In the genomic region with DNA sequence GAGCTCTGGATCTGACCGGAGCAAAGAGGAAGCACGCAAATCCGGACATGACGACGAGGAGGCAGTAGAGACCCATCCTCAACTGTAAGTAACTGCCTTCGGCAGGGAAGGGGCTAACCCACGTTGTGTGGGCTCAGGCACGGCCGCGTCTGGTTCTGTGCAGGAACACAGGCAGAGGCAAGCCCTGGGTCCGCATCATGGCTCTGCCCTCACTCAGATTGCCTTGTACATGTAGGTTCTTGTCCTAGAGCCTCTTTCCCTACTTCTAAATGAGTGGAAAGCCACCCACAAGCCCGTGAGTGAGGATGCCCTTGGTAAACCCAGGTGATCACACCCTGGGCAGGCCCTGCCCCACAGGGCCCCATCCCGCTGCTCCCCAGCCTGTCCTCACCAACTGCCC, we compare ENCODE assay signal across 16 cellular contexts. TPM values are rescaled to one million over a fixed set of nuclear protein-coding genes. Genes with fewer than 3 reads are reported as not detected.
DNase-seq lines count a peak whose midpoint lies in the region; ATAC-seq, FAIRE-seq and TF ChIP-seq lines count a peak whose summit lies in the region.
"Had no signal": no experiment of that assay in that cellular context is flagged by ENCODE, and none has a peak within 500 bp of the region (broad histone marks: within the 10 kb centered on the region; RNA-seq: fewer than 3 reads in every experiment).

No MANE protein-coding gene starts in this region.

- no peak overlapping the region for H3K14ac ChIP-seq in IMR-90 (replicated peaks; ENCODE audit: low read depth, low read length)

- H4K20me1 ChIP-seq in IMR-90 (ENCODE audit: insufficient read depth, low read length), result no peaks in the 10 kb centered on the region
- H4K20me1 ChIP-seq in K562 (replicated peaks; ENCODE audit: control insufficient read depth, insufficient read depth, low read length), result no peaks in the 10 kb centered on the region

- CTCF ChIA-PET in IMR-90 (lab: Yijun Ruan, JAX) (no interaction called here), K562 (lab: Yijun Ruan, JAX; ENCODE audit: low intra/inter-chr PET ratio) (no interaction called here)

- intact Hi-C loops in IMR-90 (cut with micrococcal nuclease), result no loop called here
- intact Hi-C loops in K562 (cut with micrococcal nuclease), result no loop called here

- DNase-seq in IMR-90, result no peak
- DNase-seq in K562 (ENCODE audit: extremely low read depth in 1 of 4, low spot score in 3 of 4), result no peak
- DNase-seq: DMS 273 treated with DMSO at 0.1 percent for 48 hours; H9; NCI-H187 treated with DMSO at 0.1 percent for 48 hours; NCI-H446; NK-92 treated with Interleukin-12 subunit alpha and Interleukin-12 subunit beta, amount 100 ng/mL, for 24 hours; RPMI8226 had no signal

- TF ChIP-seq EP300 in K562 (IDR thresholded peaks at IDR 0.05; ENCODE audit: low read length), result no peak

- H3K4me1 ChIP-seq in IMR-90 (ENCODE audit: control insufficient read depth, insufficient read depth, low read length), result no peaks in the 10 kb centered on the region
- H3K4me1 ChIP-seq in K562 (replicated peaks in 1 of 2; ENCODE audit: control insufficient read depth in 2 of 2, insufficient read depth in 2 of 2, low read length in 2 of 2), result peaks cover under 1 to 14% of the 10 kb centered on the region in 2 experiments; a peak in 3 of 5 replicates
- H3K4me1 ChIP-seq in neutrophil (ENCODE audit: control insufficient read depth in 1 of 2, insufficient read depth in 1 of 2, low read depth in 1 of 2, low read length in 1 of 2), result no peaks in the 10 kb centered on the region
- H3K4me1 ChIP-seq: SJSA1 had no signal

- H3K4me2 ChIP-seq in IMR-90 (ENCODE audit: low read depth, low read length), result no peak overlapping the region
- H3K4me2 ChIP-seq in K562 (ENCODE audit: insufficient read depth, low read length), result no peak overlapping the region

- H3K9ac ChIP-seq in IMR-90 (ENCODE audit: low read depth, low read length) (no peak overlapping the region), K562 (ENCODE audit: insufficient read depth in 1 of 2, low read depth in 2 of 2, low read length in 2 of 2) (peak overlapping the region in 1 of 2 experiments; percentile 65; a peak in 1 of 4 replicates)

- TF ChIP-seq POLR2A in IMR-90 (IDR thresholded peaks at IDR 0.05; ENCODE audit: low read depth, low read length) (no peak), K562 (conservative IDR thresholded peaks at IDR 0.05) (no peak)

- H3K23ac ChIP-seq in IMR-90 (ENCODE audit: low read depth, low read length), result no peak overlapping the region

- H3K9me1 ChIP-seq in IMR-90 (ENCODE audit: insufficient read depth, low read length) (no peaks in the 10 kb centered on the region), K562 (ENCODE audit: control insufficient read depth, insufficient read depth, low read length) (no peaks in the 10 kb centered on the region)

- H2BK15ac ChIP-seq in IMR-90 (ENCODE audit: low read depth, low read length), result no peak overlapping the region

- H3K27me3 ChIP-seq in IMR-90 (ENCODE audit: control insufficient read depth, insufficient read depth, low read length) (no peaks in the 10 kb centered on the region), K562 (ENCODE audit: control insufficient read depth in 2 of 2, insufficient read depth in 2 of 2, low read length in 2 of 2) (no peaks in the 10 kb centered on the region), neutrophil (no peaks in the 10 kb centered on the region)
- H3K27me3 ChIP-seq: SJSA1 had no signal

- no peak for ATAC-seq in IMR-90 (ENCODE audit: low read depth)
- no peak for ATAC-seq in K562
- ATAC-seq in esophagus mucosa, result peak; percentile 70
- ATAC-seq in HG02870 (IDR thresholded peaks at IDR 0.05; ENCODE audit: unreplicated experiment), result no peak
- ATAC-seq in GM19035 (IDR thresholded peaks at IDR 0.05; ENCODE audit: unreplicated experiment), result no peak
- ATAC-seq in HG02623 (IDR thresholded peaks at IDR 0.05; ENCODE audit: unreplicated experiment), result no peak

- H3K4me3 ChIP-seq in IMR-90 (ENCODE audit: insufficient read depth, low read depth, low read length) (no peak overlapping the region), K562 (no peak overlapping the region), neutrophil (ENCODE audit: low read depth in 1 of 2, low read length in 1 of 2) (no peak overlapping the region)
- H3K4me3 ChIP-seq: SJSA1 had no signal

- dilution Hi-C loops in IMR-90 (cut with HindIII; ENCODE audit: low sequenced_read_pairs, unreplicated experiment), result no loop called here

- POLR2A ChIA-PET in IMR-90 (lab: Charles Lee; ENCODE audit: unreplicated experiment) (no interaction called here), K562 (lab: Yijun Ruan, JAX) (interaction anchor here (0.8 to 5.3 kb wide), 6 partner anchors 9 to 81 kb away, joined by 3 to 70 read pairs (median 4); a partner anchor contains a TSS)

- H3K36me3 ChIP-seq in IMR-90 (ENCODE audit: control insufficient read depth, insufficient read depth, low read length), result peaks cover 51% of the 10 kb centered on the region
- peaks cover 68% of the 10 kb centered on the region; the same call in 2 of the 3 replicates for H3K36me3 ChIP-seq in K562 (ENCODE audit: control insufficient read depth, insufficient read depth, low read length)
- peaks cover 52% of the 10 kb centered on the region for H3K36me3 ChIP-seq in neutrophil

- H2AK5ac ChIP-seq in IMR-90 (ENCODE audit: low read depth, low read length), result no peak overlapping the region

- H4K91ac ChIP-seq in IMR-90 (ENCODE audit: insufficient read depth, low read depth, low read length), result no peak overlapping the region

- no peak overlapping the region for H2BK5ac ChIP-seq in IMR-90 (ENCODE audit: low read depth, low read length, poor library complexity, severe bottlenecking)

- H3K79me1 ChIP-seq in IMR-90 (ENCODE audit: low read depth in 1 of 2, low read length in 2 of 2), result peaks cover 6 to 36% of the 10 kb centered on the region in 2 experiments

- H2AK9ac ChIP-seq in IMR-90 (replicated peaks; ENCODE audit: low read depth, low read length, poor library complexity), result peak overlapping the region; percentile 13

- no peak overlapping the region for H3K18ac ChIP-seq in IMR-90 (ENCODE audit: low read depth, low read length)

- H2AFZ ChIP-seq in IMR-90 (replicated peaks; ENCODE audit: low read length, poor library complexity) (no peak overlapping the region), K562 (ENCODE audit: low read depth, low read length) (no peak overlapping the region)

- no peak overlapping the region; the same call in 1 of the 2 replicates for H3K4ac ChIP-seq in IMR-90 (ENCODE audit: low read depth, low read length)

- H4K8ac ChIP-seq in IMR-90 (ENCODE audit: low read depth in 2 of 2, low read length in 2 of 2), result no peak overlapping the region

- no peak overlapping the region for H2BK20ac ChIP-seq in IMR-90 (ENCODE audit: low read depth, low read length)

- no peaks in the 10 kb centered on the region for H3K79me2 ChIP-seq in K562 (ENCODE audit: control insufficient read depth, insufficient read depth, low read length)

- TF ChIP-seq CTCF in IMR-90 (conservative IDR thresholded peaks at IDR 0.05; ENCODE audit: low read depth, low read length), result no peak
- TF ChIP-seq CTCF in K562 (IDR thresholded peaks at IDR 0.05 in 2 of 3, conservative IDR thresholded peaks at IDR 0.05 in 1 of 3; ENCODE audit: insufficient read depth in 2 of 3, low read depth in 1 of 3, low read length in 3 of 3), result no peak
- TF ChIP-seq CTCF in neutrophil (IDR thresholded peaks at IDR 0.05), result no peak

- no peak for TF ChIP-seq RAD21 in IMR-90 (IDR thresholded peaks at IDR 0.05; ENCODE audit: low read length)
- TF ChIP-seq RAD21 in K562 (CRISPR knock-in tag; conservative IDR thresholded peaks at IDR 0.05 in 1 of 2, IDR thresholded peaks at IDR 0.05 in 1 of 2), result no peak

- no peaks in the 10 kb centered on the region for H3K9me3 ChIP-seq in IMR-90 (ENCODE audit: control insufficient read depth, insufficient read depth, low read length)
- H3K9me3 ChIP-seq in K562 (replicated peaks; ENCODE audit: control insufficient read depth, insufficient read depth, low read depth, low read length), result 0 out of 2 replicates have a peak, but pooled peaks cover 1% of the 10 kb centered on the region
- H3K9me3 ChIP-seq in neutrophil, result peaks cover 4% of the 10 kb centered on the region
- H3K9me3 ChIP-seq: SJSA1 had no signal

- no peak overlapping the region for H2BK120ac ChIP-seq in IMR-90 (ENCODE audit: low read depth, low read length)

- BruUV-seq in IMR-90 (replicated peaks; lab: Mats Ljungman, UMichigan) (no TSS peak), K562 (replicated peaks; lab: Mats Ljungman, UMichigan) (no TSS peak)

- H3K56ac ChIP-seq in IMR-90 (ENCODE audit: extremely low read depth, insufficient read depth, low read length), result no peak overlapping the region

- in situ Hi-C loops in IMR-90 (cut with MboI; ENCODE audit: low sequenced_read_pairs) (no loop called here), K562 (cut with MboI) (no loop called here)

- H3K27ac ChIP-seq in IMR-90 (ENCODE audit: insufficient read depth, low read length) (no peak overlapping the region), K562 (ENCODE audit: extremely low read depth, low read depth, low read length) (no peak overlapping the region), neutrophil (peak overlapping the region; percentile 43)
- H3K27ac ChIP-seq: C4-2B, SJSA1 had no signal

- 95% methylated on average over 8 of the region's 13 CpGs; no CpG with 5 or more reads in 1 of the 2 experiments for WGBS in IMR-90 (ENCODE audit: extremely low coverage in 2 of 2, insufficient read length in 1 of 2), 2 experiments
- WGBS in K562 (ENCODE audit: insufficient coverage, low coverage, missing lambda C conversion rate), result 93% methylated on average over 11 of the region's 13 CpGs

- FAIRE-seq in K562 (lab: Jason Lieb, UNC), result no peak
- FAIRE-seq: GM19239 had no signal

- no peak overlapping the region for H4K5ac ChIP-seq in IMR-90 (ENCODE audit: low read depth, low read length)

RNA-seq across cellular contexts. Expression of a gene that starts 8.9 kb away (rescaled TPM):
- 4,496 and 5,401 TPM in 2 replicates for total RNA-seq in IMR-90 (2012; rRNA removed)
- polyA plus RNA-seq in IMR-90 (2012; rRNA removed), result 5,590 and 6,356 TPM in 2 replicates
- polyA plus RNA-seq in IMR-90 (2012; cell fraction: cytosol; rRNA removed), result 2,244 and 4,987 TPM in 2 replicates
- 1,556 and 2,037 TPM in 2 replicates for polyA plus RNA-seq in IMR-90 (2012; cell fraction: nucleus; rRNA removed; ENCODE audit: low replicate concordance)
- total RNA-seq in K562 (2011; cell fraction: chromatin; rRNA removed; ENCODE audit: low replicate concordance), result 1,112 and 2,318 TPM in 2 replicates
- 2,659 and 3,037 TPM in 2 replicates for total RNA-seq in K562 (2011; cell fraction: nucleolus; rRNA removed)
- 2,953 and 5,147 TPM in 2 replicates for total RNA-seq in K562 (2011; cell fraction: nucleoplasm; rRNA removed)
- total RNA-seq in K562 (2014; rRNA removed), result 4,900 and 6,436 TPM in 2 replicates
- total RNA-seq in K562 (2014; rRNA removed; fragmentation: Illumina TruSeq; extraction: Trizol), result 3,191 and 3,833 TPM in 2 replicates
- total RNA-seq in K562 (2015; rRNA removed; fragmentation: Illumina TruSeq; extraction: Trizol), result 3,802 and 3,820 TPM in 2 replicates
- total RNA-seq in K562 (2021), result 3,845 and 4,075 TPM in 2 replicates
- polyA plus RNA-seq in K562 (2011; rRNA removed), result 7,931 and 10,886 TPM in 2 replicates
- polyA plus RNA-seq in K562 (2011; cell fraction: cytosol; rRNA removed), result 11,423 and 15,718 TPM in 2 replicates
- 3,653 and 4,979 TPM in 2 replicates for polyA plus RNA-seq in K562 (2011; cell fraction: nucleus; rRNA removed)
- polyA plus RNA-seq in K562 (2012), result 4,990 and 8,357 TPM in 2 replicates
- polyA plus RNA-seq in K562 (2014; fragmentation: Illumina TruSeq; extraction: Trizol), result 5,372 and 5,510 TPM in 2 replicates
- 1,000 to 10,000 TPM; 6,875 to 7,674 TPM for polyA plus RNA-seq in K562 (2014; fragmentation: Nextera tagmentation; extraction: Ambion mirVana)
- 6,483 and 6,682 TPM in 2 replicates for polyA plus RNA-seq in K562 (2014; rRNA removed)
- polyA minus RNA-seq in K562 (2011; rRNA and poly(A)+ RNA removed), result 5,001 and 5,431 TPM in 2 replicates
- polyA minus RNA-seq in K562 (2011; cell fraction: cytosol; rRNA and poly(A)+ RNA removed), result 2,569 and 3,110 TPM in 2 replicates
- polyA minus RNA-seq in K562 (2011; cell fraction: nucleus; rRNA and poly(A)+ RNA removed), result 738 and 1,257 TPM in 2 replicates
- 3,286 TPM for total RNA-seq in esophagus mucosa

RNA-seq across cellular contexts. Expression of a gene that starts 15.3 kb away (rescaled TPM):
- total RNA-seq in IMR-90 (2012; rRNA removed) (65.8 and 77.6 TPM in 2 replicates), K562 (2014; rRNA removed) (96.4 and 124 TPM in 2 replicates), K562 (2014; rRNA removed; fragmentation: Illumina TruSeq; extraction: Trizol) (48.2 and 49.7 TPM in 2 replicates), K562 (2015; rRNA removed; fragmentation: Illumina TruSeq; extraction: Trizol) (51.5 and 54.4 TPM in 2 replicates), K562 (2021) (172 and 190 TPM in 2 replicates), esophagus mucosa (65.0 TPM)
- polyA plus RNA-seq in IMR-90 (2012; rRNA removed) (57.8 and 76.1 TPM in 2 replicates), K562 (2011; rRNA removed) (51.7 and 78.4 TPM in 2 replicates), K562 (2014; fragmentation: Illumina TruSeq; extraction: Trizol) (81.4 and 108 TPM in 2 replicates), K562 (2014; fragmentation: Nextera tagmentation; extraction: Ambion mirVana) (10 to 100 TPM; 11.9 to 18.2 TPM), K562 (2014; rRNA removed) (78.4 and 94.0 TPM in 2 replicates)
- polyA plus RNA-seq in IMR-90 (2012; cell fraction: cytosol; rRNA removed), result 28.3 and 50.4 TPM in 2 replicates
- polyA plus RNA-seq in IMR-90 (2012; cell fraction: nucleus; rRNA removed; ENCODE audit: low replicate concordance), result 74.2 and 147 TPM in 2 replicates
- total RNA-seq in K562 (2011; cell fraction: chromatin; rRNA removed; ENCODE audit: low replicate concordance), result 689 and 1,391 TPM in 2 replicates
- total RNA-seq in K562 (2011; cell fraction: nucleolus; rRNA removed), result 533 and 578 TPM in 2 replicates
- total RNA-seq in K562 (2011; cell fraction: nucleoplasm; rRNA removed), result 336 and 477 TPM in 2 replicates
- 52.9 and 58.6 TPM in 2 replicates for polyA plus RNA-seq in K562 (2011; cell fraction: cytosol; rRNA removed)
- polyA plus RNA-seq in K562 (2011; cell fraction: nucleus; rRNA removed), result 319 and 415 TPM in 2 replicates
- polyA plus RNA-seq in K562 (2012), result 82.4 and 85.4 TPM in 2 replicates
- 168 and 179 TPM in 2 replicates for polyA minus RNA-seq in K562 (2011; rRNA and poly(A)+ RNA removed)
- polyA minus RNA-seq in K562 (2011; cell fraction: cytosol; rRNA and poly(A)+ RNA removed), result 131 and 132 TPM in 2 replicates
- polyA minus RNA-seq in K562 (2011; cell fraction: nucleus; rRNA and poly(A)+ RNA removed), result 176 and 241 TPM in 2 replicates

RNA-seq across cellular contexts. Expression of a gene that starts 55.7 kb away (rescaled TPM):
- total RNA-seq in IMR-90 (2012; rRNA removed), result 33.9 and 46.6 TPM in 2 replicates
- polyA plus RNA-seq in IMR-90 (2012; rRNA removed), result 134 and 139 TPM in 2 replicates
- 104 and 123 TPM in 2 replicates for polyA plus RNA-seq in IMR-90 (2012; cell fraction: cytosol; rRNA removed)
- polyA plus RNA-seq in IMR-90 (2012; cell fraction: nucleus; rRNA removed; ENCODE audit: low replicate concordance), result 210 and 333 TPM in 2 replicates
- 70.6 and 142 TPM in 2 replicates for total RNA-seq in K562 (2011; cell fraction: chromatin; rRNA removed; ENCODE audit: low replicate concordance)
- total RNA-seq in K562 (2011; cell fraction: nucleolus; rRNA removed), result 45.5 and 48.2 TPM in 2 replicates
- total RNA-seq in K562 (2011; cell fraction: nucleoplasm; rRNA removed), result 51.8 and 52.7 TPM in 2 replicates
- 18.6 and 22.7 TPM in 2 replicates for total RNA-seq in K562 (2014; rRNA removed)
- total RNA-seq in K562 (2014; rRNA removed; fragmentation: Illumina TruSeq; extraction: Trizol), result 13.1 and 16.4 TPM in 2 replicates
- 13.5 and 14.2 TPM in 2 replicates for total RNA-seq in K562 (2015; rRNA removed; fragmentation: Illumina TruSeq; extraction: Trizol)
- total RNA-seq in K562 (2021), result 66.6 and 74.1 TPM in 2 replicates
- polyA plus RNA-seq in K562 (2011; rRNA removed), result 28.6 and 44.1 TPM in 2 replicates
- polyA plus RNA-seq in K562 (2011; cell fraction: cytosol; rRNA removed), result 31.5 and 36.7 TPM in 2 replicates
- 43.4 and 76.1 TPM in 2 replicates for polyA plus RNA-seq in K562 (2011; cell fraction: nucleus; rRNA removed)
- polyA plus RNA-seq in K562 (2012), result 59.0 and 70.2 TPM in 2 replicates
- 64.7 and 71.8 TPM in 2 replicates for polyA plus RNA-seq in K562 (2014; fragmentation: Illumina TruSeq; extraction: Trizol)
- 1 to 10 TPM; 4.0 to 4.8 TPM for polyA plus RNA-seq in K562 (2014; fragmentation: Nextera tagmentation; extraction: Ambion mirVana)
- polyA plus RNA-seq in K562 (2014; rRNA removed), result 40.7 and 42.2 TPM in 2 replicates
- polyA minus RNA-seq in K562 (2011; rRNA and poly(A)+ RNA removed), result 19.9 and 22.3 TPM in 2 replicates
- polyA minus RNA-seq in K562 (2011; cell fraction: cytosol; rRNA and poly(A)+ RNA removed), result 16.7 and 38.8 TPM in 2 replicates
- polyA minus RNA-seq in K562 (2011; cell fraction: nucleus; rRNA and poly(A)+ RNA removed), result 12.4 and 19.8 TPM in 2 replicates
- total RNA-seq in esophagus mucosa, result 23.6 TPM
